Comparison of ENCODE assay signal across 8 cellular contexts in the genomic region with DNA sequence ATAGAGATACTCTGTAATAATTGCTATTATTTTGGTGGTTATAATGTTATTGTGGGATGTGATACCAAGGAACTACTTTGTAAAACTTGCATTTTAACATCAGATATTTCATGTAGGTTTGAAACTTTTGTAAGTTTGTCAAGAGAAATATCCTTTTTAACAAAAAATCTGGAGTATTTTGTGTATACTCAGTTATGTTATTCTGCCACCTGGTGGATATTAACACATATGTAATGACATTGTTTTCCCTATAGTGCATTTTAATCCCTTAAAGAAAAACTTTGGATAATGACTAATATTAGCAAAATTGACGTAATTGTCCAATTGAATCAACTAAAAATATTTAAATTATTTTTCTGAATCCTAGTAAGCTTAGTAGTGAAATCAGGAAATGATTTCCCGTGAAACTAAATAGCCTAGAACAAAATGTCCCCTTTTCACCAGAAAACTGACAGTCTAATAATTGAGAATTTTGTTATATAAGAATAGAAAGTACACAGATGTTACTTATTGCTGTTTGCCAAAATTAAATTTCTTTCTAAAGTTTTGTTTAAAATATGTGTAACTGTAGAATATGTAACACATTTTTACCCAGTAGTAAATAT. TPM values are rescaled to one million over a fixed set of nuclear protein-coding genes. Genes with fewer than 3 reads are reported as not detected.
DNase-seq lines count a peak whose midpoint lies in the region; ATAC-seq, FAIRE-seq and TF ChIP-seq lines count a peak whose summit lies in the region.
"Had no signal": no experiment of that assay in that cellular context is flagged by ENCODE, and none has a peak within 500 bp of the region (broad histone marks: within the 10 kb centered on the region; RNA-seq: fewer than 3 reads in every experiment).

No MANE protein-coding gene starts in this region.

- no peaks in the 10 kb centered on the region for H3K9me3 ChIP-seq in breast epithelium

- H3K4me1 Mint-ChIP-seq in progenitor cell of endocrine pancreas (ENCODE audit: low read depth), result peaks cover 9% of the 10 kb centered on the region
- H3K4me1 Mint-ChIP-seq: IgD-negative memory B cell had no signal

- no peak for TF ChIP-seq POLR2A in breast epithelium (IDR thresholded peaks at IDR 0.05)

- peak; percentile 59 for FAIRE-seq in GM18507 (lab: Jason Lieb, UNC)

- H3K36me3 Mint-ChIP-seq in progenitor cell of endocrine pancreas (ENCODE audit: insufficient read depth), result peaks cover 20% of the 10 kb centered on the region
- H3K36me3 Mint-ChIP-seq: IgD-negative memory B cell had no signal

- peaks cover 0 to 8% of the 10 kb centered on the region in 2 donors for H3K4me1 ChIP-seq in breast epithelium

- peaks cover 14% of the 10 kb centered on the region for H3K36me3 ChIP-seq in breast epithelium

- H3K27ac ChIP-seq in breast epithelium, result no peak overlapping the region

- H3K27me3 Mint-ChIP-seq in progenitor cell of endocrine pancreas, result no peaks in the 10 kb centered on the region
- H3K27me3 Mint-ChIP-seq: IgD-negative memory B cell had no signal

- H3K4me3 ChIP-seq in breast epithelium, result no peak overlapping the region

- no peak overlapping the region for H3K4me3 Mint-ChIP-seq in progenitor cell of endocrine pancreas (ENCODE audit: low read depth)
- H3K4me3 Mint-ChIP-seq: IgD-negative memory B cell had no signal

- H3K27me3 ChIP-seq in breast epithelium, result no peaks in the 10 kb centered on the region

- ATAC-seq in HG03378 (IDR thresholded peaks at IDR 0.05; ENCODE audit: unreplicated experiment), result peak; percentile 58

- DNase-seq in GM18507 (ENCODE audit: extremely low spot score, insufficient read length, low read depth) (no peak), breast epithelium (ENCODE audit: low spot score in 2 of 2) (no peak), progenitor cell of endocrine pancreas (ENCODE audit: low spot score, unreplicated experiment) (no peak), 8988T (no peak), glomerular visceral epithelial cell (ENCODE audit: extremely low spot score) (no peak)
- DNase-seq in stimulated activated CD4-positive, alpha-beta T cell treated with anti-CD3 and anti-CD28 coated beads, Interleukin-4, amount 100 ng/mL, for 24 hours, result no peak

- H3K27ac Mint-ChIP-seq in progenitor cell of endocrine pancreas, result peak overlapping the region; percentile 30
- H3K27ac Mint-ChIP-seq: IgD-negative memory B cell had no signal

- intact Hi-C loops in breast epithelium (cut with DNase I; ENCODE audit: low total_unique reads), result loop anchor here (10.0 kb wide), 1 partner anchor 472 kb away; no protein-coding TSS in a partner anchor

- peak; percentile 32 to 47 (median 33) for TF ChIP-seq CTCF in breast epithelium (IDR thresholded peaks at IDR 0.05)
- peak; percentile 62 for TF ChIP-seq CTCF in progenitor cell of endocrine pancreas (IDR thresholded peaks at IDR 0.05; ENCODE audit: unreplicated experiment)

- no peaks in the 10 kb centered on the region for H3K9me3 Mint-ChIP-seq in progenitor cell of endocrine pancreas (ENCODE audit: low read depth)
- H3K9me3 Mint-ChIP-seq: IgD-negative memory B cell had no signal

RNA-seq across cellular contexts. Expression of a gene that starts 39.6 kb away (rescaled TPM):
- total RNA-seq in breast epithelium (10 to 100 TPM; 60.8 to 100.0 (median 87.8) TPM), progenitor cell of endocrine pancreas (70.5 and 73.5 TPM in 2 replicates)
